ENCODE assay signal across 1 cellular context in the genomic region with DNA sequence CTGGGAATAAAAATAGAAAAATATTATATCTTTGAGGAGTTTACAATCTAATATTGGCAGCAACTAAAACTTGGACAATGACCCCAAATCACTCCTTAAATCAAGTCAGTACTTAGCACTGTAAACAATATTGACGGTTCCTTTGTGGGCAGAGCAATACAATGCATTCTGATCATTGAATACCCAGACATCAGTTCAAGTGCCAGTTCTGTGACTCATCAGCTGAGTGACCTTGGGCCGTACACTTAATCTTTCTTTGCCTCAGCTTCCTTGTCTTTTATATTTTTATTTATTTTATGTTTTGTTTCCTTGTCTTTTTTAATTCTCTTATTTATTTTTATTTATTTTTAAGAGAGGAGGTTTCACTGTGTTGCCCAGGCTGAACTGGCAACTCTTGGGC.
TF ChIP-seq lines count a peak whose summit lies in the region.

No MANE protein-coding gene starts in this region.

TF ChIP-seq in endothelial cell of umbilical vein, 7 proteins besides CTCF, POLR2A, EP300 and RAD21 (continued from another document):
- TF ChIP-seq EZH2 (IDR thresholded peaks at IDR 0.05; ENCODE audit: borderline replicate concordance, low read depth, low read length, severe bottlenecking) (no peak), GATA2 (IDR thresholded peaks at IDR 0.05; ENCODE audit: insufficient read depth, insufficient read length, low read depth, low read length) (no peak)
- TF ChIP-seq, protein P1, sequence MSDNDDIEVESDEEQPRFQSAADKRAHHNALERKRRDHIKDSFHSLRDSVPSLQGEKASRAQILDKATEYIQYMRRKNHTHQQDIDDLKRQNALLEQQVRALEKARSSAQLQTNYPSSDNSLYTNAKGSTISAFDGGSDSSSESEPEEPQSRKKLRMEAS (IDR thresholded peaks at IDR 0.05; ENCODE audit: insufficient read depth, insufficient read length), result no peak
